ENCODE assay signal across 1 cellular context in the genomic region with DNA sequence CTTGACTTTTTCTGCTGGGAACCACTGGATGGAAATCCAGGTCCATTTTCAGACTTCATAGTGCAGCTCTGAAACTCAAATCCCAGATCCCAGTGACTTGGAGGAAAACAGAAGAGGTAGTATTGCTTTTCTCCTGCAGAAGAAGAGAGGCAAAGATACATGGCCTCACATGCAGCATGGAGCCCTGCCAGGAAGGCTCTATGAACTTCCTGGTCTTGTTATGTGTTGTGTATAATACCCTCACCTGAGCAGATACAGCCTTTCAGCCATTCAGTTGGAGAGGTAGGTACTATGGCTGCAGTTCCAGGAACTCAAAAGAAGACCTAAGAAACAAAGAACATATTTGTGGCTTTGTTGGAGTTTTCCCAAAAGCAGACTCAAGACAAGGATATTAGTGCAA.
TF ChIP-seq lines count a peak whose summit lies in the region.

No MANE protein-coding gene starts in this region.

TF ChIP-seq in GM23338, 12 proteins besides CTCF, POLR2A, EP300 and RAD21 (continued from another document):
- TF ChIP-seq, protein P1, sequence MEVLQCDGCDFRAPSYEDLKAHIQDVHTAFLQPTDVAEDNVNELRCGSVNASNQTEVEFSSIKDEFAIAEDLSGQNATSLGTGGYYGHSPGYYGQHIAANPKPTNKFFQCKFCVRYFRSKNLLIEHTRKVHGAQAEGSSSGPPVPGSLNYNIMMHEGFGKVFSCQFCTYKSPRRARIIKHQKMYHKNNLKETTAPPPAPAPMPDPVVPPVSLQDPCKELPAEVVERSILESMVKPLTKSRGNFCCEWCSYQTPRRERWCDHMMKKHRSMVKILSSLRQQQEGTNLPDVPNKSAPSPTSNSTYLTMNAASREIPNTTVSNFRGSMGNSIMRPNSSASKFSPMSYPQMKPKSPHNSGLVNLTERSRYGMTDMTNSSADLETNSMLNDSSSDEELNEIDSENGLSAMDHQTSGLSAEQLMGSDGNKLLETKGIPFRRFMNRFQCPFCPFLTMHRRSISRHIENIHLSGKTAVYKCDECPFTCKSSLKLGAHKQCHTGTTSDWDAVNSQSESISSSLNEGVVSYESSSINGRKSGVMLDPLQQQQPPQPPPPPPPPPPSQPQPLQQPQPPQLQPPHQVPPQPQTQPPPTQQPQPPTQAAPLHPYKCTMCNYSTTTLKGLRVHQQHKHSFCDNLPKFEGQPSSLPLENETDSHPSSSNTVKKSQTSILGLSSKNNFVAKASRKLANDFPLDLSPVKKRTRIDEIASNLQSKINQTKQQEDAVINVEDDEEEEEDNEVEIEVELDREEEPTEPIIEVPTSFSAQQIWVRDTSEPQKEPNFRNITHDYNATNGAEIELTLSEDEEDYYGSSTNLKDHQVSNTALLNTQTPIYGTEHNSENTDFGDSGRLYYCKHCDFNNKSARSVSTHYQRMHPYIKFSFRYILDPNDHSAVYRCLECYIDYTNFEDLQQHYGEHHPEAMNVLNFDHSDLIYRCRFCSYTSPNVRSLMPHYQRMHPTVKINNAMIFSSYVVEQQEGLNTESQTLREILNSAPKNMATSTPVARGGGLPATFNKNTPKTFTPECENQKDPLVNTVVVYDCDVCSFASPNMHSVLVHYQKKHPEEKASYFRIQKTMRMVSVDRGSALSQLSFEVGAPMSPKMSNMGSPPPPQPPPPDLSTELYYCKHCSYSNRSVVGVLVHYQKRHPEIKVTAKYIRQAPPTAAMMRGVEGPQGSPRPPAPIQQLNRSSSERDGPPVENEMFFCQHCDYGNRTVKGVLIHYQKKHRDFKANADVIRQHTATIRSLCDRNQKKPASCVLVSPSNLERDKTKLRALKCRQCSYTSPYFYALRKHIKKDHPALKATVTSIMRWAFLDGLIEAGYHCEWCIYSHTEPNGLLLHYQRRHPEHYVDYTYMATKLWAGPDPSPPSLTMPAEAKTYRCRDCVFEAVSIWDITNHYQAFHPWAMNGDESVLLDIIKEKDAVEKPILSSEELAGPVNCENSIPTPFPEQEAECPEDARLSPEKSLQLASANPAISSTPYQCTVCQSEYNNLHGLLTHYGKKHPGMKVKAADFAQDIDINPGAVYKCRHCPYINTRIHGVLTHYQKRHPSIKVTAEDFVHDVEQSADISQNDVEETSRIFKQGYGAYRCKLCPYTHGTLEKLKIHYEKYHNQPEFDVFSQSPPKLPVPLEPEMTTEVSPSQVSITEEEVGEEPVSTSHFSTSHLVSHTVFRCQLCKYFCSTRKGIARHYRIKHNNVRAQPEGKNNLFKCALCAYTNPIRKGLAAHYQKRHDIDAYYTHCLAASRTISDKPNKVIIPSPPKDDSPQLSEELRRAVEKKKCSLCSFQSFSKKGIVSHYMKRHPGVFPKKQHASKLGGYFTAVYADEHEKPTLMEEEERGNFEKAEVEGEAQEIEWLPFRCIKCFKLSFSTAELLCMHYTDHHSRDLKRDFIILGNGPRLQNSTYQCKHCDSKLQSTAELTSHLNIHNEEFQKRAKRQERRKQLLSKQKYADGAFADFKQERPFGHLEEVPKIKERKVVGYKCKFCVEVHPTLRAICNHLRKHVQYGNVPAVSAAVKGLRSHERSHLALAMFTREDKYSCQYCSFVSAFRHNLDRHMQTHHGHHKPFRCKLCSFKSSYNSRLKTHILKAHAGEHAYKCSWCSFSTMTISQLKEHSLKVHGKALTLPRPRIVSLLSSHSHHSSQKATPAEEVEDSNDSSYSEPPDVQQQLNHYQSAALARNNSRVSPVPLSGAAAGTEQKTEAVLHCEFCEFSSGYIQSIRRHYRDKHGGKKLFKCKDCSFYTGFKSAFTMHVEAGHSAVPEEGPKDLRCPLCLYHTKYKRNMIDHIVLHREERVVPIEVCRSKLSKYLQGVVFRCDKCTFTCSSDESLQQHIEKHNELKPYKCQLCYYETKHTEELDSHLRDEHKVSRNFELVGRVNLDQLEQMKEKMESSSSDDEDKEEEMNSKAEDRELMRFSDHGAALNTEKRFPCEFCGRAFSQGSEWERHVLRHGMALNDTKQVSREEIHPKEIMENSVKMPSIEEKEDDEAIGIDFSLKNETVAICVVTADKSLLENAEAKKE (CRISPR knock-in tag; IDR thresholded peaks at IDR 0.05) = no peak
TF ChIP-seq in GM23338: peak in this region for 0.
